ENCODE assay signal across 8 cellular contexts in the genomic region with DNA sequence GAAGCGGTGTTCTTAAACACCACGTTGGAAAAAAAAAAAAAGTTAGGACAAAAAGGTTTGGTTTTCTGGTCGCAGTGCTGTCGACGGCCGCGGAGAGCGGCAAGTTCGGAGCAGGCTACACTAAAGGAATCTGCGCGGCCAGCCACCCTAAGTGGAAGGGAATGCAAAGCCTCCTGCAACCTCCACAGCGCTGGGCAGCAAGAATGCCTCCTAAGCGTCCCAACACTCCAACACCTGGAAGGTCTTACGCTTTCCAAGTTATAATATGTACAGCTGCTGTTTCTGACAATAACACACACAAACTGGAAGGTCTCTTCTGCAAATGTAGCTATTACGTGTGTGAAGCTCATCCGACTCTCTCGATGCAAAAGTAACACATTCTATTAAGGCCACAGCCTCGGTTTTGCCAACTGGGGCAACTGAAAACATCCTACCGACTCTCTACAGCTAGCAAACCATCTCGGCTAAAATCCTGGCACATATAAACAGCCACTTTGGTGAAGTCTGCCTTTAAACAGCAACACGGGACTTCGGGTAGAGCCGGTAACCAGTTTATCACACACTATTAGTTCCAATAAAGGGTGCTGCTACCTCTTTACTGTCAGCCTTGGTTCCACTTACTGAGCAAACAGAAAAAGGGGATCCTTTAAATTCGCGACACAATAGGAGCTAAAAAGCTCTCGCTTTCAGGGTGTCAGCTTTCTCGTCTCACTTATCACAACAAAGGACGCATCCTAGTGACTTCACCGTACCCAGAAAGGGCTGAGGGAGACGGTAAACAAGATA. TPM values are rescaled to one million over a fixed set of nuclear protein-coding genes. Genes with fewer than 3 reads are reported as not detected.
DNase-seq lines count a peak whose midpoint lies in the region; ATAC-seq, FAIRE-seq and TF ChIP-seq lines count a peak whose summit lies in the region.

No MANE protein-coding gene starts in this region.

- WGBS in mesodermal cell (ENCODE audit: insufficient coverage in 2 of 2), 2 experiments: 0 to 3% methylated on average over 16 to 21 of the region's 30 CpGs

- H3K4me1 Mint-ChIP-seq in activated CD4-positive, alpha-beta T cell treated with anti-CD3 and anti-CD28 coated beads, Interleukin-2, amount 10 ng/mL, durations not matched to agents 24 days and 14 days: peaks cover 31% of the 10 kb centered on the region

- CTCF ChIA-PET in endothelial cell of umbilical vein (lab: Charles Lee): interaction anchor here (1.1 to 3.5 kb wide), 9 partner anchors 9 to 168 kb away, joined by 3 to 24 read pairs (median 5); a partner anchor contains a TSS

- BruUV-seq in endothelial cell of umbilical vein (replicated peaks; lab: Mats Ljungman, UMichigan): no TSS peak

- H3K4me3 Mint-ChIP-seq in activated CD4-positive, alpha-beta T cell treated with anti-CD3 and anti-CD28 coated beads, Interleukin-2, amount 10 ng/mL, durations not matched to agents 24 days and 14 days: peak overlapping the region; percentile 90

- POLR2A ChIA-PET in endothelial cell of umbilical vein (lab: Charles Lee): interaction anchor here (0.5 to 2.3 kb wide), 6 partner anchors 8 to 344 kb away, joined by 3 to 42 read pairs (median 4); a partner anchor contains a TSS

- no peaks in the 10 kb centered on the region for H3K9me3 ChIP-seq in endothelial cell of umbilical vein (replicated peaks; ENCODE audit: control insufficient read depth, insufficient read depth, low read length)
- no peaks in the 10 kb centered on the region for H3K9me3 ChIP-seq in mesodermal cell (ENCODE audit: control insufficient read depth, low read length)

- H3K27ac Mint-ChIP-seq in activated CD4-positive, alpha-beta T cell treated with anti-CD3 and anti-CD28 coated beads, Interleukin-2, amount 10 ng/mL, durations not matched to agents 24 days and 14 days: peak overlapping the region; percentile 69

- peak overlapping the region; percentile 92 for H3K4me3 ChIP-seq in NB4 (ENCODE audit: low read depth, low read length)
- H3K4me3 ChIP-seq in endothelial cell of umbilical vein (replicated peaks in 1 of 3; ENCODE audit: insufficient read depth in 1 of 3, low read depth in 1 of 3, low read length in 3 of 3): peak overlapping the region; percentile 43 to 97 (median 69)
- peak overlapping the region; percentile 91 for H3K4me3 ChIP-seq in mesodermal cell (ENCODE audit: extremely low read depth, insufficient read depth, low read length, poor library complexity, severe bottlenecking)

- in situ Hi-C loops in Caki2 (cut with HindIII; ENCODE audit: low pct_unique_long_range_greater_than_20kb, low sequenced_read_pairs) (no loop called here), GM13977 (cut with MboI; ENCODE audit: low pct_unique_long_range_greater_than_20kb, low sequenced_read_pairs, unreplicated experiment) (loop anchor here (10.0 kb wide), 1 partner anchor 163 kb away; no protein-coding TSS in a partner anchor)

- no peaks in the 10 kb centered on the region for H3K9me3 Mint-ChIP-seq in activated CD4-positive, alpha-beta T cell treated with anti-CD3 and anti-CD28 coated beads, Interleukin-2, amount 10 ng/mL, durations not matched to agents 24 days and 14 days

- H3K4me1 ChIP-seq in endothelial cell of umbilical vein (ENCODE audit: control insufficient read depth, extremely low read depth, insufficient read depth, low read length): peaks cover 9% of the 10 kb centered on the region
- peaks cover 8% of the 10 kb centered on the region for H3K4me1 ChIP-seq in mesodermal cell (ENCODE audit: control insufficient read depth, insufficient read depth, low read length, poor library complexity, severe bottlenecking)

- DNase-seq in Caki2 (ENCODE audit: low read depth): peak; percentile 56
- peak; percentile 75 for DNase-seq in NB4 (ENCODE audit: low read depth)
- DNase-seq in activated CD4-positive, alpha-beta T cell treated with anti-CD3 and anti-CD28 coated beads, Interleukin-2, amount 10 ng/mL, durations not matched to agents 24 days and 14 days: peak; percentile 80
- peak; percentile 81 for DNase-seq in endothelial cell of umbilical vein (ENCODE audit: low read depth, low spot score)
- peak in 45 of 49 donors; percentile 1 to 73 (median 34) for DNase-seq in substantia nigra (lab: John Stamatoyannopoulos, UW)
- no peak for DNase-seq in GM13977 (ENCODE audit: low spot score)

- H3K27ac ChIP-seq in endothelial cell of umbilical vein (ENCODE audit: insufficient read depth, low read depth, low read length) (peak overlapping the region; percentile 65), mesodermal cell (ENCODE audit: low read depth, low read length, severe bottlenecking) (peak overlapping the region; percentile 95), substantia nigra (ENCODE audit: low read depth, low read length, poor library complexity, severe bottlenecking) (peak overlapping the region; percentile 95)

- dilution Hi-C loops in endothelial cell of umbilical vein (cut with MboI; ENCODE audit: extremely low pct_ligation_motif_present, low sequenced_read_pairs): no loop called here

- no peak for FAIRE-seq in endothelial cell of umbilical vein (lab: Jason Lieb, UNC)

- H3K27me3 ChIP-seq in endothelial cell of umbilical vein (ENCODE audit: control insufficient read depth in 2 of 2, insufficient read depth in 2 of 2, low read length in 2 of 2): no peaks in the 10 kb centered on the region

- no peak for TF ChIP-seq POLR2A in NB4 (IDR thresholded peaks at IDR 0.05; ENCODE audit: extremely low read depth, insufficient read length)
- no peak for TF ChIP-seq POLR2A in endothelial cell of umbilical vein (IDR thresholded peaks at IDR 0.05; ENCODE audit: low read depth, low read length)

- H3K36me3 Mint-ChIP-seq in activated CD4-positive, alpha-beta T cell treated with anti-CD3 and anti-CD28 coated beads, Interleukin-2, amount 10 ng/mL, durations not matched to agents 24 days and 14 days (ENCODE audit: low read depth): no peaks in the 10 kb centered on the region

- no peaks in the 10 kb centered on the region for H4K20me1 ChIP-seq in endothelial cell of umbilical vein (replicated peaks; ENCODE audit: control insufficient read depth, extremely low read depth, insufficient read depth, low read length)

- peaks cover 3% of the 10 kb centered on the region for H3K79me2 ChIP-seq in endothelial cell of umbilical vein (ENCODE audit: control insufficient read depth, insufficient read depth, low read length)

- intact Hi-C loops in activated CD4-positive, alpha-beta T cell treated with anti-CD3 and anti-CD28 coated beads, Interleukin-2, amount 10 ng/mL, durations not matched to agents 24 days and 14 days (cut with micrococcal nuclease): loop anchor here (2.0 to 10.0 kb wide), 7 partner anchors 59 to 455 kb away; a partner anchor contains a TSS
- intact Hi-C loops in endothelial cell of umbilical vein (cut with micrococcal nuclease): loop anchor here (1.0 to 5.0 kb wide), 4 partner anchors 15 to 420 kb away; a partner anchor contains a TSS

- peak overlapping the region; percentile 97 for H3K4me2 ChIP-seq in endothelial cell of umbilical vein (ENCODE audit: insufficient read depth, low read length)

- peaks cover 31% of the 10 kb centered on the region for H3K27me3 Mint-ChIP-seq in activated CD4-positive, alpha-beta T cell treated with anti-CD3 and anti-CD28 coated beads, Interleukin-2, amount 10 ng/mL, durations not matched to agents 24 days and 14 days

- no peaks in the 10 kb centered on the region for H3K36me3 ChIP-seq in endothelial cell of umbilical vein (ENCODE audit: control insufficient read depth in 2 of 2, extremely low read depth in 1 of 2, insufficient read depth in 2 of 2, low read length in 2 of 2)
- no peaks in the 10 kb centered on the region for H3K36me3 ChIP-seq in mesodermal cell (ENCODE audit: control insufficient read depth, insufficient read depth, low read length)

- peak overlapping the region; percentile 92 for H3K9ac ChIP-seq in endothelial cell of umbilical vein (replicated peaks; ENCODE audit: extremely low read depth, insufficient read depth, low read length)

- ATAC-seq in GM21526 (IDR thresholded peaks at IDR 0.05; ENCODE audit: low FRiP score, unreplicated experiment): peak; percentile 21

- no peaks in the 10 kb centered on the region for H3K9me1 ChIP-seq in endothelial cell of umbilical vein (replicated peaks; ENCODE audit: control insufficient read depth, extremely low read depth, insufficient read depth, low read length)

- TF ChIP-seq CTCF in NB4 (IDR thresholded peaks at IDR 0.05; ENCODE audit: low read depth, low read length) (no peak), endothelial cell of umbilical vein (IDR thresholded peaks at IDR 0.05; ENCODE audit: extremely low read depth in 1 of 2, insufficient read depth in 1 of 2, low read depth in 1 of 2, low read length in 2 of 2) (no peak), GM13977 (IDR thresholded peaks at IDR 0.05; ENCODE audit: extremely low read depth, insufficient read depth, missing control alignments) (no peak)

- peak overlapping the region; percentile 87 for H2AFZ ChIP-seq in endothelial cell of umbilical vein (ENCODE audit: low read depth, low read length)

TF ChIP-seq in endothelial cell of umbilical vein, 7 proteins besides CTCF, POLR2A, EP300 and RAD21:
- no peak for TF ChIP-seq FOS (IDR thresholded peaks at IDR 0.05; ENCODE audit: borderline replicate concordance, insufficient read depth, low read length)
- TF ChIP-seq POLR2AphosphoS5 (IDR thresholded peaks at IDR 0.05; ENCODE audit: insufficient read depth, low read depth, low read length): peak; percentile 21

RNA-seq across cellular contexts. Expression of a gene that starts 0.9 kb away (rescaled TPM):
- total RNA-seq in Caki2 (2014; rRNA removed; shearing (Covaris generic); ENCODE audit: low replicate concordance): 50.1 and 97.2 TPM in 2 replicates
- total RNA-seq in activated CD4-positive, alpha-beta T cell treated with anti-CD3 and anti-CD28 coated beads, Interleukin-2, amount 10 ng/mL, durations not matched to agents 24 days and 14 days: 1.0 and 2.0 TPM in 2 replicates
- 15.1 and 15.4 TPM in 2 replicates for total RNA-seq in endothelial cell of umbilical vein
- polyA plus RNA-seq in endothelial cell of umbilical vein: 9.6 and 12.3 TPM in 2 replicates
- 10.3 and 14.8 TPM in 2 replicates for polyA plus RNA-seq in endothelial cell of umbilical vein (2011; cell fraction: cytosol; rRNA removed)
- 4.0 and 6.5 TPM in 2 replicates for polyA plus RNA-seq in endothelial cell of umbilical vein (2011; cell fraction: nucleus; rRNA removed)
- 12.7 and 17.8 TPM in 2 replicates for polyA plus RNA-seq in endothelial cell of umbilical vein (2012)
- 25.4 and 27.0 TPM in 2 replicates for polyA minus RNA-seq in endothelial cell of umbilical vein
- 10.2 TPM for polyA minus RNA-seq in endothelial cell of umbilical vein (2011; cell fraction: cytosol; rRNA and poly(A)+ RNA removed)
- polyA minus RNA-seq in endothelial cell of umbilical vein (2011; cell fraction: nucleus; rRNA and poly(A)+ RNA removed): 3.6 and 4.3 TPM in 2 replicates
- 28.3 TPM for polyA plus RNA-seq in mesodermal cell (2013, experiment 1 of 2)
- 32.3 TPM for polyA plus RNA-seq in mesodermal cell (2013, experiment 2 of 2)
